Comparison of ENCODE assay signal across 13 cellular contexts in the genomic region with DNA sequence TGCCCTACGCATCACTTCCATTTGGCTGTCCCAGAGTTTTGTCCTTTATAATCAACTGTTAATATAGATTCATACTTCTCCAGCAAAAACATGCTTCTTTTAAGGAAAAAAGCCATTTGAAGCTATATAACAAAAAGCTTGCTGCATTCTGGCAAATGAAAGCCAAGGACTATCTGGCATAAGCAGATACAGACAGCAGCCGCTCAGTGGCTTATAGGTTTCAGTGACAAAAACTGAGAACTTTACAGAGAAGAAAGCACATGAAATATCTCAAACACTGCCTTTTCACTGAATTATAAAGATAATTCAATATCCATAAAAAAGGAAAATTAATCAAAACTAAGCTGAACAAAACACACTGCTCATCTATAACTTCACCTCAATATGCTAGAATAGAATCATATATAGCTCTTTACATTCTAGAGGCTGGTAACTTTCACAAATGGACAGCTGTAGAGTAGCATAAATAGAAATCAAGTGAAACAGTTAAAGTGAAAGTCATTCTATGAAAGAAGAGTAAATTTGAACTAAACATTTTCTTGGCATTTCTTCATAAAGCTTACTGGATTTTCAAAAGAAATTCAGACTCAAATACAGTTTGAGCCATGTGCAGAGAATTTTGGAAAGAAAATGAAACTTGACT. TPM values are rescaled to one million over a fixed set of nuclear protein-coding genes. Genes with fewer than 3 reads are reported as not detected.
DNase-seq lines count a peak whose midpoint lies in the region; FAIRE-seq and TF ChIP-seq lines count a peak whose summit lies in the region.
"Had no signal": no experiment of that assay in that cellular context is flagged by ENCODE, and none has a peak within 500 bp of the region (broad histone marks: within the 10 kb centered on the region; RNA-seq: fewer than 3 reads in every experiment).

No MANE protein-coding gene starts in this region.

- no peak overlapping the region for H3K4ac ChIP-seq in mesenchymal stem cell (ENCODE audit: low read depth in 1 of 2, low read length in 2 of 2)

- H2BK15ac ChIP-seq in mesenchymal stem cell (ENCODE audit: low read depth, poor library complexity, severe bottlenecking) = no peak overlapping the region

- no peak overlapping the region for H3K4me2 ChIP-seq in mesenchymal stem cell (ENCODE audit: low read length, poor library complexity, severe bottlenecking)

- H3K36me3 ChIP-seq in MG63 = no peaks in the 10 kb centered on the region; the same call in 1 of the 2 replicates
- H3K36me3 ChIP-seq in mesenchymal stem cell (ENCODE audit: control insufficient read depth in 1 of 2, insufficient read depth in 2 of 2, low read depth in 1 of 2, low read length in 2 of 2) = no peaks in the 10 kb centered on the region
- H3K36me3 ChIP-seq: vagina had no signal

- H4K91ac ChIP-seq in mesenchymal stem cell (ENCODE audit: low read length) = no peak overlapping the region

- 98% methylated on average over 2 of the region's 2 CpGs for WGBS in mesenchymal stem cell

- H2BK12ac ChIP-seq in mesenchymal stem cell (ENCODE audit: low read length in 2 of 2) = no peak overlapping the region

- no peak overlapping the region for H2BK5ac ChIP-seq in mesenchymal stem cell (ENCODE audit: low read depth, low read length, poor library complexity, severe bottlenecking)

- no peak overlapping the region for H2AK5ac ChIP-seq in mesenchymal stem cell (ENCODE audit: low read length, severe bottlenecking)

- H3K4me1 ChIP-seq in mesenchymal stem cell (ENCODE audit: control insufficient read depth, insufficient read depth, low read depth, low read length) = no peaks in the 10 kb centered on the region

- H3K9me3 ChIP-seq in MG63 (no peaks in the 10 kb centered on the region), mesenchymal stem cell (ENCODE audit: control insufficient read depth, low read length) (no peaks in the 10 kb centered on the region)
- H3K9me3 ChIP-seq: mucosa of descending colon, vagina had no signal

- H3K9ac ChIP-seq in mesenchymal stem cell (ENCODE audit: low read length) = peak overlapping the region; percentile 81

- TF ChIP-seq CTCF in chondrocyte (IDR thresholded peaks at IDR 0.05) = no peak
- TF ChIP-seq CTCF in CD14-positive monocyte (IDR thresholded peaks at IDR 0.05) = no peak

- H2BK120ac ChIP-seq in mesenchymal stem cell (ENCODE audit: low read depth, low read length) = no peak overlapping the region

- DNase-seq in MG63 (no peak), chondrocyte (ENCODE audit: low spot score) (no peak), mesenchymal stem cell (peak; percentile 28), NCI-H1417 (lab: John Stamatoyannopoulos, UW) (no peak), NCI-H510A (lab: John Stamatoyannopoulos, UW) (no peak), CD14-positive monocyte (ENCODE audit: low spot score) (no peak)
- no peak for DNase-seq in activated CD8-positive, alpha-beta memory T cell treated with anti-CD3 and anti-CD28 coated beads, Interleukin-2, amount 50 U/mL, for 48 hours
- DNase-seq: activated CD8-positive, alpha-beta T cell treated with anti-CD3 and anti-CD28 coated beads, Interleukin-2, amount 10 ng/mL, durations not matched to agents 7 days and 5 days; mucosa of descending colon; T-helper 2 cell had no signal

- no peak overlapping the region for H3K23ac ChIP-seq in mesenchymal stem cell (ENCODE audit: low read length in 2 of 2)

- no peaks in the 10 kb centered on the region for H3K27me3 ChIP-seq in MG63
- H3K27me3 ChIP-seq in mesenchymal stem cell (ENCODE audit: control insufficient read depth in 1 of 2, insufficient read depth in 1 of 2, low read length in 2 of 2) = no peaks in the 10 kb centered on the region
- H3K27me3 ChIP-seq: vagina had no signal

- no peaks in the 10 kb centered on the region for H3K9me3 Mint-ChIP-seq in chondrocyte (ENCODE audit: low read depth)
- H3K9me3 Mint-ChIP-seq in CD14-positive monocyte = peaks cover 0 to 2% (median 1%) of the 10 kb centered on the region in 7 donors

- intact Hi-C loops in CD14-positive monocyte (cut with micrococcal nuclease) = no loop called here

- H3K4me3 ChIP-seq in MG63 = peak overlapping the region; percentile 21
- peak overlapping the region in 1 of 2 experiments; percentile 66 for H3K4me3 ChIP-seq in mesenchymal stem cell (ENCODE audit: insufficient read depth in 1 of 2, low read depth in 1 of 2, low read length in 2 of 2)
- H3K4me3 ChIP-seq: mucosa of descending colon, vagina had no signal

- H3K27me3 Mint-ChIP-seq in chondrocyte (ENCODE audit: low read depth) (no peaks in the 10 kb centered on the region), CD14-positive monocyte (ENCODE audit: low read depth in 3 of 3) (no peaks in the 10 kb centered on the region)

- H3K4me3 Mint-ChIP-seq in chondrocyte (ENCODE audit: unreplicated experiment) = peak overlapping the region; percentile 59
- H3K4me3 Mint-ChIP-seq in CD14-positive monocyte = no peak overlapping the region
- H3K4me3 Mint-ChIP-seq: activated CD8-positive, alpha-beta T cell treated with anti-CD3 and anti-CD28 coated beads, Interleukin-2, amount 10 ng/mL, durations not matched to agents 7 days and 5 days; activated naive CD8-positive, alpha-beta T cell had no signal

- H3K14ac ChIP-seq in mesenchymal stem cell (ENCODE audit: low read length in 2 of 2) = no peak overlapping the region

- H3K27ac ChIP-seq in mesenchymal stem cell (ENCODE audit: low read length, poor library complexity, severe bottlenecking) = peak overlapping the region; percentile 31
- H3K27ac ChIP-seq: vagina had no signal

- peak; percentile 87 for FAIRE-seq in A204.1 (lab: Jason Lieb, UNC)

- H3K4me1 Mint-ChIP-seq in chondrocyte (ENCODE audit: low read depth) = peaks cover 57% of the 10 kb centered on the region
- H3K4me1 Mint-ChIP-seq in CD14-positive monocyte = peaks cover 5% of the 10 kb centered on the region

- H3K27ac Mint-ChIP-seq in chondrocyte (ENCODE audit: unreplicated experiment) = peak overlapping the region; percentile 89
- no peak overlapping the region for H3K27ac Mint-ChIP-seq in CD14-positive monocyte
- H3K27ac Mint-ChIP-seq: activated CD8-positive, alpha-beta T cell treated with anti-CD3 and anti-CD28 coated beads, Interleukin-2, amount 10 ng/mL, durations not matched to agents 7 days and 5 days; activated naive CD8-positive, alpha-beta T cell had no signal

- H2AFZ ChIP-seq in mesenchymal stem cell (ENCODE audit: low read depth, low read length) = no peak overlapping the region

- peaks cover 8% of the 10 kb centered on the region for H3K79me1 ChIP-seq in mesenchymal stem cell (replicated peaks; ENCODE audit: low read length, poor library complexity, severe bottlenecking)

- peaks cover 3% of the 10 kb centered on the region for H3K36me3 Mint-ChIP-seq in chondrocyte (ENCODE audit: low read depth)
- H3K36me3 Mint-ChIP-seq in CD14-positive monocyte = no peaks in the 10 kb centered on the region
- H3K36me3 Mint-ChIP-seq: activated naive CD8-positive, alpha-beta T cell had no signal

- H4K8ac ChIP-seq in mesenchymal stem cell (ENCODE audit: low read length) = no peak overlapping the region

- no peak overlapping the region for H3K18ac ChIP-seq in mesenchymal stem cell (ENCODE audit: low read depth in 1 of 2, low read length in 2 of 2)

RNA-seq across cellular contexts. Expression of gene CDC42BPA, which starts 19.6 kb away (rescaled TPM):
- total RNA-seq in MG63 (2014; rRNA removed; shearing (Covaris generic); ENCODE audit: low replicate concordance) = 11.6 and 17.1 TPM in 2 replicates
- total RNA-seq in chondrocyte = 59.1 to 77.6 TPM (median 61.6 TPM) in 3 replicates
- 23.2 TPM for polyA plus RNA-seq in mesenchymal stem cell (2013, experiment 1 of 2)
- 23.2 TPM for polyA plus RNA-seq in mesenchymal stem cell (2013, experiment 2 of 2)
- under 1 TPM; 0.20 to 0.39 TPM for polyA plus RNA-seq in CD14-positive monocyte
